In genomic region chr1:171897304-171897703, GRCh38 we compare ENCODE assay signal across 28 cellular contexts.
"Had no signal": no experiment of that assay in that cellular context is flagged by ENCODE, and none has a peak within 500 bp of the region (broad histone marks: within the 10 kb centered on the region; RNA-seq: fewer than 3 reads in every experiment).

No MANE protein-coding gene starts in this region.

- H3K4me3 Mint-ChIP-seq: activated CD4-positive, alpha-beta memory T cell treated with anti-CD3 and anti-CD28 coated beads, Interleukin-2, amount 10 ng/mL, durations not matched to agents 7 days and 5 days; activated CD4-positive, alpha-beta T cell treated with anti-CD3 and anti-CD28 coated beads, Interleukin-2, amount 10 ng/mL, durations not matched to agents 7 days and 5 days; activated naive CD4-positive, alpha-beta T cell treated with anti-CD3 and anti-CD28 coated beads, Interleukin-2, amount 10 ng/mL, durations not matched to agents 7 days and 5 days; activated naive CD8-positive, alpha-beta T cell treated with anti-CD3 and anti-CD28 coated beads, Interleukin-2, amount 10 ng/mL, durations not matched to agents 7 days and 5 days; activated T-cell treated with anti-CD3 and anti-CD28 coated beads, Interleukin-2, amount 50 U/mL, for 24 hours; activated T-cell treated with anti-CD3 and anti-CD28 coated beads, Interleukin-2, amount 50 U/mL, for 72 hours; endodermal cell; WTC11 had no signal

- H3K4me3 ChIP-seq: body of pancreas, colonic mucosa, esophagus muscularis mucosa, gastrocnemius medialis had no signal

- H3K4me1 Mint-ChIP-seq: endodermal cell had no signal

- H3K4me1 ChIP-seq: body of pancreas, colonic mucosa, esophagus muscularis mucosa, gastrocnemius medialis had no signal

- H3K36me3 Mint-ChIP-seq: activated naive CD4-positive, alpha-beta T cell treated with anti-CD3 and anti-CD28 coated beads, Interleukin-2, amount 10 ng/mL, durations not matched to agents 7 days and 5 days; WTC11 had no signal

- DNase-seq: activated CD4-positive, alpha-beta memory T cell treated with anti-CD3 and anti-CD28 coated beads, Interleukin-2, amount 10 ng/mL, durations not matched to agents 7 days and 5 days; activated CD4-positive, alpha-beta T cell treated with anti-CD3 and anti-CD28 coated beads for 1 hour; activated CD4-positive, alpha-beta T cell treated with anti-CD3 and anti-CD28 coated beads for 4 hours; activated CD4-positive, alpha-beta T cell treated with anti-CD3 and anti-CD28 coated beads, Interleukin-2, amount 10 ng/mL, durations not matched to agents 7 days and 5 days; activated CD4-positive, alpha-beta T cell treated with anti-CD3 and anti-CD28 coated beads, Interleukin-2, amount 50 U/mL, for 4 hours; activated CD8-positive, alpha-beta memory T cell treated with anti-CD3 and anti-CD28 coated beads, Interleukin-2, amount 50 U/mL, for 48 hours; activated gamma-delta T cell; activated naive CD4-positive, alpha-beta T cell; activated naive CD4-positive, alpha-beta T cell treated with anti-CD3 and anti-CD28 coated beads, Interleukin-2, amount 10 ng/mL, durations not matched to agents 7 days and 5 days; activated naive CD8-positive, alpha-beta T cell treated with anti-CD3 and anti-CD28 coated beads, Interleukin-2, amount 10 ng/mL, durations not matched to agents 7 days and 5 days; activated T-cell treated with anti-CD3 and anti-CD28 coated beads for 4 hours; activated T-cell treated with anti-CD3 and anti-CD28 coated beads, Interleukin-2, amount 50 U/mL, for 24 hours; activated T-cell treated with anti-CD3 and anti-CD28 coated beads, Interleukin-2, amount 50 U/mL, for 72 hours; aorta; body of pancreas; central memory CD4-positive, alpha-beta T cell; cerebellar nuclear complex; colonic mucosa; effector memory CD4-positive, alpha-beta T cell; endodermal cell; erythroblast; foreskin keratinocyte; gastrocnemius medialis; glutamatergic neuron; T-helper 2 cell had no signal

- H3K36me3 ChIP-seq: colonic mucosa, esophagus muscularis mucosa, gastrocnemius medialis had no signal

- H3K27ac Mint-ChIP-seq: activated CD4-positive, alpha-beta memory T cell treated with anti-CD3 and anti-CD28 coated beads, Interleukin-2, amount 10 ng/mL, durations not matched to agents 7 days and 5 days; activated CD4-positive, alpha-beta T cell treated with anti-CD3 and anti-CD28 coated beads, Interleukin-2, amount 10 ng/mL, durations not matched to agents 7 days and 5 days; activated naive CD4-positive, alpha-beta T cell treated with anti-CD3 and anti-CD28 coated beads, Interleukin-2, amount 10 ng/mL, durations not matched to agents 7 days and 5 days; activated naive CD4-positive, alpha-beta T cell treated with anti-CD3 and anti-CD28 coated beads, Interleukin-2, amount 50 U/mL, for 72 hours; activated naive CD8-positive, alpha-beta T cell treated with anti-CD3 and anti-CD28 coated beads, Interleukin-2, amount 10 ng/mL, durations not matched to agents 7 days and 5 days; activated T-cell treated with anti-CD3 and anti-CD28 coated beads, Interleukin-2, amount 50 U/mL, for 24 hours; activated T-cell treated with anti-CD3 and anti-CD28 coated beads, Interleukin-2, amount 50 U/mL, for 72 hours; endodermal cell; WTC11 had no signal

- H3K9me3 Mint-ChIP-seq: activated CD4-positive, alpha-beta memory T cell treated with anti-CD3 and anti-CD28 coated beads, Interleukin-2, amount 10 ng/mL, durations not matched to agents 7 days and 5 days; activated CD4-positive, alpha-beta T cell treated with anti-CD3 and anti-CD28 coated beads, Interleukin-2, amount 10 ng/mL, durations not matched to agents 7 days and 5 days; activated naive CD4-positive, alpha-beta T cell treated with anti-CD3 and anti-CD28 coated beads, Interleukin-2, amount 10 ng/mL, durations not matched to agents 7 days and 5 days; activated naive CD4-positive, alpha-beta T cell treated with anti-CD3 and anti-CD28 coated beads, Interleukin-2, amount 50 U/mL, for 72 hours; activated naive CD8-positive, alpha-beta T cell treated with anti-CD3 and anti-CD28 coated beads, Interleukin-2, amount 10 ng/mL, durations not matched to agents 7 days and 5 days; activated T-cell treated with anti-CD3 and anti-CD28 coated beads, Interleukin-2, amount 50 U/mL, for 24 hours; activated T-cell treated with anti-CD3 and anti-CD28 coated beads, Interleukin-2, amount 50 U/mL, for 72 hours had no signal

- H3K27ac ChIP-seq: body of pancreas, colonic mucosa, esophagus muscularis mucosa, foreskin keratinocyte, gastrocnemius medialis had no signal

- H3K9me3 ChIP-seq: body of pancreas, colonic mucosa, esophagus muscularis mucosa, gastrocnemius medialis had no signal

- H3K27me3 Mint-ChIP-seq: activated CD4-positive, alpha-beta memory T cell treated with anti-CD3 and anti-CD28 coated beads, Interleukin-2, amount 10 ng/mL, durations not matched to agents 7 days and 5 days; activated CD4-positive, alpha-beta T cell treated with anti-CD3 and anti-CD28 coated beads, Interleukin-2, amount 10 ng/mL, durations not matched to agents 7 days and 5 days; activated naive CD4-positive, alpha-beta T cell treated with anti-CD3 and anti-CD28 coated beads, Interleukin-2, amount 10 ng/mL, durations not matched to agents 7 days and 5 days; activated T-cell treated with anti-CD3 and anti-CD28 coated beads, Interleukin-2, amount 50 U/mL, for 24 hours had no signal

- H3K27me3 ChIP-seq: body of pancreas, colonic mucosa, esophagus muscularis mucosa, foreskin keratinocyte, gastrocnemius medialis had no signal
